Comparison of ENCODE assay signal across 1 cellular context in the genomic region with DNA sequence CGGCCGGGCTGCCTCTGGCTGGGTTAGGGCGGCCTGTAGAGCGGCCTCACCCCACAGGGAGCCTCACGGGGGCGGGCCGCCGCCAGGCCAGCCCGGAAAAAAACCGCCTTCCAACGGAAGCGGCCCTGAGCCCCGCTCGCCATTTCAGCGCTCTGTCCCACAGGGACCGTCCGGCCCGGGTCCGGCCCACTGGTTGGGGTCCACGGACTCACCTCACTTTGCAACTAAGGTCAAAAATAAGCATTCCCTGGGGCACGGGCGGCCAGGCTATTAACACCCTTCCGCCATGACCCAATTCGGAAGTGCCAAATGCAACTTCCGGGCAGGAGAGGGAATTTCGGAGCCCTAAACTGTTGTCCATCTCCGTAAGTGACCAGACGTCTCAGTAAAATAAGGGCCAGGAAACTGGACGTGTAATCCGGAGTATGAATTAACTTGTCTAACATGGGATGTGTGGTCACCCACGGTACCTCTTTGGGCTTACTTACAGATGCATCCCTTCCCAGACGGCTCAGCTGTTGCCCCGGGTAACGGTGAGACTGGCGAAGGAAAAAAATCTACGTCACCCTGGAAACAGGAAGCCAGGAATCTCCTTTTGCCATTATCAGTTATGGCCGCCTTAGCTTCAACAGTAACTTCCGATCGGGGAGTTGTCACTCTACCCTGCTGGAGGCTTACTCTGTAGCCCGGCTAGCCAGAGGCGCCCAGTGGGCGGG.
TF ChIP-seq lines count a peak whose summit lies in the region.

A gene with protein sequence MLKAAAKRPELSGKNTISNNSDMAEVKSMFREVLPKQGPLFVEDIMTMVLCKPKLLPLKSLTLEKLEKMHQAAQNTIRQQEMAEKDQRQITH (minus strand): TSS at position 548 of the 716 bp plus-strand sequence. CDS start 1,023 bp downstream, outside the sequence.

TF ChIP-seq in WTC11, 78 proteins besides CTCF, POLR2A, EP300 and RAD21 (continued from another document):
- TF ChIP-seq, protein P1, sequence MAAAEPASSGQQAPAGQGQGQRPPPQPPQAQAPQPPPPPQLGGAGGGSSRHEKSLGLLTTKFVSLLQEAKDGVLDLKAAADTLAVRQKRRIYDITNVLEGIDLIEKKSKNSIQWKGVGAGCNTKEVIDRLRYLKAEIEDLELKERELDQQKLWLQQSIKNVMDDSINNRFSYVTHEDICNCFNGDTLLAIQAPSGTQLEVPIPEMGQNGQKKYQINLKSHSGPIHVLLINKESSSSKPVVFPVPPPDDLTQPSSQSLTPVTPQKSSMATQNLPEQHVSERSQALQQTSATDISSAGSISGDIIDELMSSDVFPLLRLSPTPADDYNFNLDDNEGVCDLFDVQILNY (CRISPR knock-in tag; IDR thresholded peaks at IDR 0.05) = 0 out of 2 replicates have a peak, but pooled peaks have one; percentile 20
- TF ChIP-seq, protein P2, sequence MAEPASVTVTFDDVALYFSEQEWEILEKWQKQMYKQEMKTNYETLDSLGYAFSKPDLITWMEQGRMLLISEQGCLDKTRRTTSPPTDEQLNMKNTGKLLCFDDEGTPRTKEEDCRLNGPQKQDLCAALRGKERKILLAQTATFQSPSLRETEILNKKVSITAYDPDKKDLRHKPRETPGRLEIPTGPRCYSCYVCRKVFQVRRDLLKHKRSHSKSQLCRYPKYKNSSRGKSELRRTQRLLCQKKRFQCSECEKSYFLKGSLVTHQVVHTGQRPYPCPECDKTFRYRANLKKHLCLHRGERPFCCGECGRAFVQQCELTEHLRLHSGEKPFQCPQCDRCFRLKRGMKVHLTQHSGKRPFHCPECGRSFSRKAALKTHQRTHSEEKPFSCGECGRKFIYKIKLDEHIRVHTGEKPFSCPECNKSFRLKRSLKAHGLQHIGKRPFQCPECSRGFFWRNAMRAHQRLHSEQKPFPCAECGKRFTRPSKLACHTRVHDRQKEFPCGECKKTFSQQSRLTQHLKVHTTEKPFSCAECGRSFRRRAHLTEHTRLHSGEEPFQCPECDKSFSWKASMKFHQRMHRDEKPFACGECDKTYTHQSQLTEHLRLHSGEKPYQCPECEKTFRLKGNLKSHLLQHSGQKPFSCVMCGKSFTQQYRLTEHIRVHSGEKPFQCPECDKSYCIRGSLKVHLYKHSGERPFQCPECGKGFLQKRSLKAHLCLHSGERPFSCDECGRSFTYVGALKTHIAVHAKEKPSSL (CRISPR knock-in tag; conservative IDR thresholded peaks at IDR 0.05) = no peak
- TF ChIP-seq SOX15 (CRISPR knock-in tag; IDR thresholded peaks at IDR 0.05) = no peak
